Comparison of ENCODE assay signal across 27 cellular contexts in the genomic region with DNA sequence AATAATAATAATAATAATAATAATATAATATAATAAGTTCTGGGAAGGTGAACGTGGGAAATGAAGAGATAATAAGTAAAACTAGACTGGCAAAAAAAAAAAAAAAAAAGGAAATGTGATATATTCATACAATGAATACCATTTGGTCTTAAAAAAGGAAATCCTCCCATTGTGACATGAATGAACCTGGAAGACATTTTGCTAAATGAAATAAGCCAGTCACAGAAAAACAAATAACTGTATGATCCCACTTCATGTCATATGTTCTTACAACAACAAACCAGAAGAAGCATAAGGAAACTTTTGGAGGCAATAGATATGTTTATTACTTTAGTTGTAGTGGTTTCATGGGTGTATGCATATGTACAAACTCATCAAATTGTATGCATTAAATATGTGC.
"Had no signal": no experiment of that assay in that cellular context is flagged by ENCODE, and none has a peak within 500 bp of the region (broad histone marks: within the 10 kb centered on the region; RNA-seq: fewer than 3 reads in every experiment).

No MANE protein-coding gene starts in this region.

- H3K4me1 Mint-ChIP-seq: nephron, neural progenitor cell had no signal

- H3K36me3 ChIP-seq: neural progenitor cell, ovary, prostate gland, right lobe of liver, sigmoid colon, stomach, thoracic aorta, thyroid gland, tibial nerve, upper lobe of left lung, vagina had no signal

- H3K9ac ChIP-seq: neural progenitor cell had no signal

- H3K36me3 Mint-ChIP-seq: natural killer cell; stimulated activated naive B cell treated with anti-CD40 and anti-IgM and Interleukin-4, amounts not matched to agents 10 μg/mL and 1 μg/mL and 100 μg/mL, for 72 hours had no signal

- ATAC-seq: natural killer cell; right cardiac atrium; right lobe of liver; stimulated activated effector memory CD8-positive, alpha-beta T cell treated with anti-CD3 and anti-CD28 coated beads, Interleukin-12 subunit alpha, Interleukin-12 subunit beta, amount 100 ng/mL, for 72 hours; stimulated activated naive B cell treated with anti-CD40 and anti-IgM and Interleukin-4, amounts not matched to agents 10 μg/mL and 1 μg/mL and 100 μg/mL, for 72 hours had no signal

- H2AFZ ChIP-seq: neural progenitor cell had no signal

- H3K4me3 Mint-ChIP-seq: natural killer cell; nephron; neural progenitor cell; stimulated activated effector memory CD8-positive, alpha-beta T cell treated with anti-CD3 and anti-CD28 coated beads, Interleukin-12 subunit alpha, Interleukin-12 subunit beta, amount 100 ng/mL, for 72 hours; stimulated activated naive B cell treated with anti-CD40 and anti-IgM and Interleukin-4, amounts not matched to agents 10 μg/mL and 1 μg/mL and 100 μg/mL, for 72 hours; stimulated activated naive CD8-positive, alpha-beta T cell treated with anti-CD3 and anti-CD28 coated beads, Interleukin-15, Interleukin-2, amounts not matched to agents 100 ng/mL and 50 ng/mL, for 24 hours had no signal

- H3K27me3 Mint-ChIP-seq: stimulated activated naive B cell treated with anti-CD40 and anti-IgM and Interleukin-4, amounts not matched to agents 10 μg/mL and 1 μg/mL and 100 μg/mL, for 72 hours; stimulated activated naive CD8-positive, alpha-beta T cell treated with anti-CD3 and anti-CD28 coated beads, Interleukin-15, Interleukin-2, amounts not matched to agents 100 ng/mL and 50 ng/mL, for 24 hours had no signal

- H3K9me3 ChIP-seq: ovary, prostate gland, right lobe of liver, sigmoid colon, stomach, thoracic aorta, thyroid gland, tibial nerve, upper lobe of left lung, vagina had no signal

- H3K4me2 ChIP-seq: neural progenitor cell had no signal

- H3K4me3 ChIP-seq: neural progenitor cell, ovary, prostate gland, right lobe of liver, sigmoid colon, stomach, thoracic aorta, thyroid gland, tibial nerve, upper lobe of left lung, vagina had no signal

- H3K27me3 ChIP-seq: neural progenitor cell, ovary, right lobe of liver, sigmoid colon, stomach, thyroid gland, tibial nerve, upper lobe of left lung, vagina had no signal

- H3K27ac Mint-ChIP-seq: natural killer cell; nephron; neural progenitor cell; stimulated activated effector memory CD8-positive, alpha-beta T cell treated with anti-CD3 and anti-CD28 coated beads, Interleukin-12 subunit alpha, Interleukin-12 subunit beta, amount 100 ng/mL, for 72 hours; stimulated activated naive B cell treated with anti-CD40 and anti-IgM and Interleukin-4, amounts not matched to agents 10 μg/mL and 1 μg/mL and 100 μg/mL, for 72 hours; stimulated activated naive CD8-positive, alpha-beta T cell treated with anti-CD3 and anti-CD28 coated beads, Interleukin-15, Interleukin-2, amounts not matched to agents 100 ng/mL and 50 ng/mL, for 24 hours had no signal

- H3K4me1 ChIP-seq: neural progenitor cell, prostate gland, right lobe of liver, sigmoid colon, stomach, thyroid gland, tibial nerve, upper lobe of left lung, vagina had no signal

- FAIRE-seq: small intestine, urothelium cell line had no signal

- H3K9me3 Mint-ChIP-seq: natural killer cell; nephron; neural progenitor cell; stimulated activated effector memory CD8-positive, alpha-beta T cell treated with anti-CD3 and anti-CD28 coated beads, Interleukin-12 subunit alpha, Interleukin-12 subunit beta, amount 100 ng/mL, for 72 hours; stimulated activated naive B cell treated with anti-CD40 and anti-IgM and Interleukin-4, amounts not matched to agents 10 μg/mL and 1 μg/mL and 100 μg/mL, for 72 hours; stimulated activated naive CD8-positive, alpha-beta T cell treated with anti-CD3 and anti-CD28 coated beads, Interleukin-15, Interleukin-2, amounts not matched to agents 100 ng/mL and 50 ng/mL, for 24 hours had no signal

- DNase-seq: natural killer cell; occipital lobe; ovary; retina; right cardiac atrium; right lobe of liver; sigmoid colon; small intestine; stimulated activated CD4-positive, alpha-beta T cell treated with anti-CD3 and anti-CD28 coated beads, Interleukin-15, amount 100 ng/mL, for 24 hours; stimulated activated CD4-positive, alpha-beta T cell treated with anti-CD3 and anti-CD28 coated beads, Interleukin-2, amount 100 ng/mL, for 24 hours; stimulated activated CD4-positive, alpha-beta T cell treated with anti-CD3 and anti-CD28 coated beads, Interleukin-2, amount 100 ng/mL, for 48 hours; stimulated activated CD4-positive, alpha-beta T cell treated with anti-CD3 and anti-CD28 coated beads, Interleukin-4, amount 100 ng/mL, for 24 hours; stimulated activated naive B cell treated with anti-CD40 and anti-IgM and Interleukin-4, amounts not matched to agents 10 μg/mL and 1 μg/mL and 100 μg/mL, for 72 hours; stimulated activated naive CD4-positive, alpha-beta T cell treated with Interleukin-2 at 50 U/mL for 16 hours; stomach; thyroid gland; trophoblast cell; upper lobe of left lung had no signal

- H3K27ac ChIP-seq: neural progenitor cell, ovary, prostate gland, right lobe of liver, sigmoid colon, stomach, thoracic aorta, thyroid gland, tibial nerve, upper lobe of left lung, vagina had no signal
